7 cellular contexts compared by ENCODE assay signal in the genomic region with DNA sequence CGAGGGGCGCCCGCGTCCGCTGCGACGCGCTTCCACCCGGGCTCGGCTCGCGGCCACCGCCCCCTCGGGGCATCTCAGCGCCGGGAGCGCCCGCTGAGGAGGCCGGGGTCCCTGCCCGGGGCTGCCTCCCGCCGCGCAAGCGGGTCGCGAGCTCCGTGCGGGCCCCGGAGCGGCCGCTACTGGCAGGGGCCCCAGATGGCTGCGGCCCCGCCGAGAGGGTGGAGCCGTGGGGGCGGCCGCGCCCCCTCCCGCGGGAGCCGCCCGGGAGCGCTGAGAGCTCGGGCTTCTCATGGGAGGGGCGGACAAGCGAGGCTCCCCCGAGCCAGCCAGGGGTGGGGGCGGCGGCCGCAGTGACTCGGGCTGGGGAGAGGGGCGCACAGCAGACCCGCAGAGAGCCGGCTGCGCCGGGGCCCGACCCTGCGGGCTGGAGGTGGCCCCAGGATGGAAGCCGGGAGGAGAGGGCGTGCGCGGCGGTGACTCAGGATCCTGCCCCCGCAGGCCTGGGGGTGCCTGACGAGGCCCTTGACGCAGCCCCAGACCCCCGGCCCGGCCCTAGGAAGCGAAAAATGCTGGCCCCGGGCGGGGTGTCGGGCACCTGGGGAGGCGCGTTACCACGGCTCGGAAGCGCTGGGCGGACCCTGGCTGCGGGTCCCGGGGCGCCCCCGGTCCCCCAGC. TPM values are rescaled to one million over a fixed set of nuclear protein-coding genes. Genes with fewer than 3 reads are reported as not detected.
DNase-seq lines count a peak whose midpoint lies in the region; ATAC-seq and TF ChIP-seq lines count a peak whose summit lies in the region.

No MANE protein-coding gene starts in this region.

- POLR2A ChIA-PET in HCT116 (lab: Charles Lee): no interaction called here

- peaks cover 14 to 29% of the 10 kb centered on the region in 2 experiments for H3K4me1 ChIP-seq in HCT116 (ENCODE audit: control insufficient read depth in 1 of 2, insufficient read depth in 2 of 2, low read length in 2 of 2)

- peak; percentile 67 for ATAC-seq in HCT116

- peak overlapping the region; percentile 78 to 88 for H3K4me3 ChIP-seq in HCT116 (replicated peaks in 1 of 2; ENCODE audit: low read depth in 1 of 2, low read length in 2 of 2)
- peak overlapping the region; percentile 72 for H3K4me3 ChIP-seq in brain microvascular endothelial cell (ENCODE audit: low read depth, low read length)

- no peak overlapping the region for H2AFZ ChIP-seq in HCT116 (ENCODE audit: low read depth, low read length, poor library complexity, severe bottlenecking)

- peaks cover 9% of the 10 kb centered on the region; the same call in 1 of the 2 replicates for H4K20me1 ChIP-seq in HCT116 (ENCODE audit: insufficient read depth)

- TF ChIP-seq CTCF in GM12872 (IDR thresholded peaks at IDR 0.05; ENCODE audit: insufficient read depth, low read depth, low read length) (0 out of 3 replicates have a peak, but pooled peaks have one; percentile 6), HCT116 (IDR thresholded peaks at IDR 0.05 in 2 of 3, conservative IDR thresholded peaks at IDR 0.05 in 1 of 3; ENCODE audit: borderline replicate concordance in 1 of 3, insufficient read depth in 1 of 3, low read depth in 2 of 3, low read length in 2 of 3) (no peak), brain microvascular endothelial cell (IDR thresholded peaks at IDR 0.05; ENCODE audit: low read depth, low read length, missing control alignments) (no peak)

- no peak for DNase-seq in HCT116 (ENCODE audit: low read depth, low spot score)
- peak; percentile 45 for DNase-seq in RKO (ENCODE audit: low spot score)
- DNase-seq in brain microvascular endothelial cell: no peak
- peak; percentile 39 for DNase-seq in kidney tubule cell (ENCODE audit: low spot score)
- peak; percentile 12 to 26 for DNase-seq in stimulated activated CD8-positive, alpha-beta memory T cell treated with anti-CD3 and anti-CD28 coated beads, Interleukin-15, amount 100 ng/mL, for 4 hours (ENCODE audit: low read depth in 2 of 2)
- DNase-seq in activated CD4-positive, CD25-positive, alpha-beta regulatory T cell treated with anti-CD3 and anti-CD28 coated beads, Interleukin-2, amount 50 U/mL, for 72 hours: no peak

- BruUV-seq in HCT116 (replicated peaks; lab: Mats Ljungman, UMichigan): no TSS peak

- H3K9ac ChIP-seq in HCT116 (ENCODE audit: low read length): peak overlapping the region; percentile 60

- H3K9me2 ChIP-seq in HCT116 (ENCODE audit: insufficient read depth): no peaks in the 10 kb centered on the region

- no peaks in the 10 kb centered on the region for H3K9me3 ChIP-seq in HCT116 (ENCODE audit: control insufficient read depth in 1 of 2, insufficient read depth in 1 of 2, low read depth in 1 of 2, low read length in 2 of 2)

- RAD21 ChIA-PET in HCT116 (lab: Charles Lee; ENCODE audit: low non-redundant PET in 1 of 2, low total read pairs in 2 of 2, uncharacterized antibody in 2 of 2, unreplicated experiment in 2 of 2): interaction anchor here in 1 of 2 experiments (1.1 kb wide), 1 partner anchor 45 kb away, joined by 3 read pairs; no protein-coding TSS in a partner anchor

- peaks cover 21% of the 10 kb centered on the region for H3K79me2 ChIP-seq in HCT116 (ENCODE audit: insufficient read depth, low read length)

- in situ Hi-C loops in brain microvascular endothelial cell (cut with HindIII; ENCODE audit: low pct_ligation_motif_present, low sequenced_read_pairs): no loop called here

- TF ChIP-seq RAD21 in HCT116 (IDR thresholded peaks at IDR 0.05; ENCODE audit: low read depth): no peak

- TF ChIP-seq POLR2A in HCT116 (IDR thresholded peaks at IDR 0.05; ENCODE audit: borderline replicate concordance, extremely low read depth, insufficient read depth, insufficient read length): peak; percentile 47

- intact Hi-C loops in HCT116 (cut with micrococcal nuclease): loop anchor here (2.0 to 5.0 kb wide), 2 partner anchors 68 to 378 kb away; no protein-coding TSS in a partner anchor

- H3K4me2 ChIP-seq in HCT116 (ENCODE audit: low read length): peak overlapping the region; percentile 79

- CTCF ChIA-PET in HCT116 (lab: Charles Lee): interaction anchor here (1.4 to 2.7 kb wide), 3 partner anchors 67 to 176 kb away, joined by 3 to 20 read pairs (median 8); no protein-coding TSS in a partner anchor

- peaks cover 0 to 4% of the 10 kb centered on the region in 2 experiments; a peak in 1 of 4 replicates for H3K36me3 ChIP-seq in HCT116 (ENCODE audit: control insufficient read depth in 1 of 2, insufficient read depth in 2 of 2, low read length in 2 of 2)
- no peaks in the 10 kb centered on the region for H3K36me3 ChIP-seq in brain microvascular endothelial cell (replicated peaks)

- peak overlapping the region; percentile 90 for H3K27ac ChIP-seq in HCT116 (ENCODE audit: low read depth, low read length)
- H3K27ac ChIP-seq in brain microvascular endothelial cell: no peak overlapping the region

- H3K27me3 ChIP-seq in HCT116 (ENCODE audit: insufficient read depth, low read length) (no peaks in the 10 kb centered on the region), brain microvascular endothelial cell (replicated peaks) (no peaks in the 10 kb centered on the region)

TF ChIP-seq in HCT116, 20 proteins besides CTCF, POLR2A, EP300 and RAD21:
- TF ChIP-seq EZH2phosphoT487 (IDR thresholded peaks at IDR 0.05; ENCODE audit: borderline replicate concordance): no peak
- TF ChIP-seq, protein P1, sequence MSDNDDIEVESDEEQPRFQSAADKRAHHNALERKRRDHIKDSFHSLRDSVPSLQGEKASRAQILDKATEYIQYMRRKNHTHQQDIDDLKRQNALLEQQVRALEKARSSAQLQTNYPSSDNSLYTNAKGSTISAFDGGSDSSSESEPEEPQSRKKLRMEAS (IDR thresholded peaks at IDR 0.05): no peak
- TF ChIP-seq, protein P2, sequence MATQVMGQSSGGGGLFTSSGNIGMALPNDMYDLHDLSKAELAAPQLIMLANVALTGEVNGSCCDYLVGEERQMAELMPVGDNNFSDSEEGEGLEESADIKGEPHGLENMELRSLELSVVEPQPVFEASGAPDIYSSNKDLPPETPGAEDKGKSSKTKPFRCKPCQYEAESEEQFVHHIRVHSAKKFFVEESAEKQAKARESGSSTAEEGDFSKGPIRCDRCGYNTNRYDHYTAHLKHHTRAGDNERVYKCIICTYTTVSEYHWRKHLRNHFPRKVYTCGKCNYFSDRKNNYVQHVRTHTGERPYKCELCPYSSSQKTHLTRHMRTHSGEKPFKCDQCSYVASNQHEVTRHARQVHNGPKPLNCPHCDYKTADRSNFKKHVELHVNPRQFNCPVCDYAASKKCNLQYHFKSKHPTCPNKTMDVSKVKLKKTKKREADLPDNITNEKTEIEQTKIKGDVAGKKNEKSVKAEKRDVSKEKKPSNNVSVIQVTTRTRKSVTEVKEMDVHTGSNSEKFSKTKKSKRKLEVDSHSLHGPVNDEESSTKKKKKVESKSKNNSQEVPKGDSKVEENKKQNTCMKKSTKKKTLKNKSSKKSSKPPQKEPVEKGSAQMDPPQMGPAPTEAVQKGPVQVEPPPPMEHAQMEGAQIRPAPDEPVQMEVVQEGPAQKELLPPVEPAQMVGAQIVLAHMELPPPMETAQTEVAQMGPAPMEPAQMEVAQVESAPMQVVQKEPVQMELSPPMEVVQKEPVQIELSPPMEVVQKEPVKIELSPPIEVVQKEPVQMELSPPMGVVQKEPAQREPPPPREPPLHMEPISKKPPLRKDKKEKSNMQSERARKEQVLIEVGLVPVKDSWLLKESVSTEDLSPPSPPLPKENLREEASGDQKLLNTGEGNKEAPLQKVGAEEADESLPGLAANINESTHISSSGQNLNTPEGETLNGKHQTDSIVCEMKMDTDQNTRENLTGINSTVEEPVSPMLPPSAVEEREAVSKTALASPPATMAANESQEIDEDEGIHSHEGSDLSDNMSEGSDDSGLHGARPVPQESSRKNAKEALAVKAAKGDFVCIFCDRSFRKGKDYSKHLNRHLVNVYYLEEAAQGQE (IDR thresholded peaks at IDR 0.05; ENCODE audit: low read depth): no peak
- peak; percentile 41; the same call in 1 of the 2 replicates for TF ChIP-seq POLR2AphosphoS5 (IDR thresholded peaks at IDR 0.05; ENCODE audit: low read depth, low read length)
- TF ChIP-seq EZH2 (IDR thresholded peaks at IDR 0.05): no peak
- TF ChIP-seq CEBPB (IDR thresholded peaks at IDR 0.05; ENCODE audit: low read depth): no peak
- TF ChIP-seq EGR1 (IDR thresholded peaks at IDR 0.05; ENCODE audit: low read depth): peak; percentile 62
- TF ChIP-seq ZFX (IDR thresholded peaks at IDR 0.05): 0 out of 2 replicates have a peak, but pooled peaks have one; percentile 18

RNA-seq across cellular contexts. Expression of a gene that starts 0.6 kb away (rescaled TPM):
- 14.7 TPM for total RNA-seq in HCT116 (2021; ENCODE audit: unreplicated experiment)
- polyA plus RNA-seq in HCT116 (2012): 6.3 and 7.2 TPM in 2 replicates

RNA-seq across cellular contexts. Expression of a gene that starts 44.1 kb away (rescaled TPM):
- total RNA-seq in HCT116 (2021; ENCODE audit: unreplicated experiment): 50.9 TPM
- polyA plus RNA-seq in HCT116 (2012): 46.0 and 47.4 TPM in 2 replicates

Comparison
In these comparisons a context has a peak if more than half of its experiments do, and no peak if none do; other contexts are left out.
1. DNase-seq: peak in RKO (single experiment), kidney tubule cell (single experiment) and stimulated activated CD8-positive, alpha-beta memory T cell treated with anti-CD3 and anti-CD28 coated beads, Interleukin-15, amount 100 ng/mL, for 4 hours (2 of 2); none in HCT116 (single experiment), brain microvascular endothelial cell (single experiment) and activated CD4-positive, CD25-positive, alpha-beta regulatory T cell treated with anti-CD3 and anti-CD28 coated beads, Interleukin-2, amount 50 U/mL, for 72 hours (single experiment).